Comparison of ENCODE assay signal across 18 cellular contexts in the genomic region with DNA sequence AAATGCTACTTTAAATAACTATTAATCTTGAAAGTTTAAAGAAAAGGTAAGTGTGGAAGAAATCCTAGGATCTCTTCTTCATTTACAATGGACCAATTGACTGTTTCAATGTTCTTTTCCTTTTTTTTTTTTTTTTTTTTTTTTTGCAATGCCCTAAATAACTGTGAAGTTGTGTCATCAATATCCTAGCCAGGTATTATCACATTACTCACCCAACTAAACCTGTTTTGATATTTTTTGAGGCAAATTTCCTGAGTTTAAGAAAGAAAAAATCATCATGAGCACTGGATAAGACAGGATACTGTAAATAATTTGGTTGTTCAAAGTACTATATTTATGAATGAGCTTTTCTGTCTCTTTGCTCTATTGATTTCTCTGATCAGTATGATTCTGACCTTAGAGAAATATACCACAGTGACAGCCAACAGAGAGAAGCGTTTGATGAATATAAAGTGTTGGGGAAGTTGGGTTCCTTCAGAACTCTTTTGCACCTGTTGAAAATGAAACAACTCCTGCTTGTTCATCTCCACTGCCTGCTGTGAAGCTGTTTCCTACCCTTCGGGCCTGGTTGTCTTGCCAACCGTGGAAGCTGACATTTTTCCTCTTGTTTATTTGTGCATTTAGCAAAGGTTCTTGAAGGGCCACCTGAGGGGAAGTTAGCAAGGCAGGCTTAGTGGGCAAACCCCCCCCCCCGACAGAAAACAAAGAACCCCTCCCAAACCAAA.
A peak's percentile ranks its signal among the peaks of the same experiment; 100 is the strongest.
DNase-seq lines count a peak whose midpoint lies in the region; ATAC-seq, FAIRE-seq and TF ChIP-seq lines count a peak whose summit lies in the region.
"Had no signal": no experiment of that assay in that cellular context is flagged by ENCODE, and none has a peak within 500 bp of the region (broad histone marks: within the 10 kb centered on the region; RNA-seq: fewer than 3 reads in every experiment).

No MANE protein-coding gene starts in this region.

- FAIRE-seq in endothelial cell of umbilical vein (lab: Jason Lieb, UNC) = no peak
- FAIRE-seq: GM12878 had no signal

- dilution Hi-C loops in endothelial cell of umbilical vein (cut with MboI; ENCODE audit: extremely low pct_ligation_motif_present, low sequenced_read_pairs) = no loop called here

- H3K9me3 ChIP-seq in endothelial cell of umbilical vein (replicated peaks; ENCODE audit: control insufficient read depth, insufficient read depth, low read length) = no peaks in the 10 kb centered on the region
- H3K9me3 ChIP-seq: transverse colon had no signal

- no peaks in the 10 kb centered on the region for H3K36me3 ChIP-seq in endothelial cell of umbilical vein (ENCODE audit: control insufficient read depth in 2 of 2, extremely low read depth in 1 of 2, insufficient read depth in 2 of 2, low read length in 2 of 2)
- H3K36me3 ChIP-seq: transverse colon had no signal

- CTCF ChIA-PET in endothelial cell of umbilical vein (lab: Charles Lee) = interaction anchor here (0.8 to 1.3 kb wide), 3 partner anchors 8 to 11 kb away, joined by 3 to 5 read pairs (median 4); no protein-coding TSS in a partner anchor

- H3K4me1 ChIP-seq in endothelial cell of umbilical vein (ENCODE audit: control insufficient read depth, extremely low read depth, insufficient read depth, low read length) = no peaks in the 10 kb centered on the region
- H3K4me1 ChIP-seq: transverse colon had no signal

- H3K27ac ChIP-seq in endothelial cell of umbilical vein (ENCODE audit: insufficient read depth, low read depth, low read length) = no peak overlapping the region
- H3K27ac ChIP-seq: transverse colon had no signal

- no TSS peak for BruUV-seq in endothelial cell of umbilical vein (replicated peaks; lab: Mats Ljungman, UMichigan)

- H3K9me1 ChIP-seq in endothelial cell of umbilical vein (replicated peaks; ENCODE audit: control insufficient read depth, extremely low read depth, insufficient read depth, low read length) = no peaks in the 10 kb centered on the region

- H3K27me3 ChIP-seq in endothelial cell of umbilical vein (ENCODE audit: control insufficient read depth in 2 of 2, insufficient read depth in 2 of 2, low read length in 2 of 2) = no peaks in the 10 kb centered on the region
- H3K27me3 ChIP-seq: transverse colon had no signal

- TF ChIP-seq POLR2A in endothelial cell of umbilical vein (IDR thresholded peaks at IDR 0.05; ENCODE audit: low read depth, low read length) (no peak), GM18505 (IDR thresholded peaks at IDR 0.05; ENCODE audit: borderline replicate concordance, extremely low read depth, insufficient read depth, insufficient read length) (no peak)

- H3K79me2 ChIP-seq in endothelial cell of umbilical vein (ENCODE audit: control insufficient read depth, insufficient read depth, low read length) = no peaks in the 10 kb centered on the region

- no peaks in the 10 kb centered on the region for H4K20me1 ChIP-seq in endothelial cell of umbilical vein (replicated peaks; ENCODE audit: control insufficient read depth, extremely low read depth, insufficient read depth, low read length)

- intact Hi-C loops in endothelial cell of umbilical vein (cut with micrococcal nuclease) (no loop called here), left ventricle myocardium superior (cut with micrococcal nuclease) (no loop called here)

- peak; percentile 68 for DNase-seq in NCI-H345 (lab: John Stamatoyannopoulos, UW)
- peak; percentile 39 for DNase-seq in endothelial cell of umbilical vein (ENCODE audit: low read depth, low spot score)
- peak; percentile 10 for DNase-seq in myocyte (ENCODE audit: low read depth)
- DNase-seq in left ventricle myocardium superior = no peak
- no peak for DNase-seq in KG1 (lab: John Stamatoyannopoulos, UW)
- DNase-seq: activated CD4-positive, alpha-beta T cell treated with anti-CD3 and anti-CD28 coated beads for 36 hours; activated effector memory CD4-positive, alpha-beta T cell treated with anti-CD3 and anti-CD28 coated beads, Interleukin-2, amount 50 U/mL, for 16 hours; AML-193; amniotic stem cell; Calu3; foreskin fibroblast; GDM1; stimulated activated CD4-positive, alpha-beta T cell treated with anti-CD3 and anti-CD28 coated beads, Interleukin-12 subunit alpha, Interleukin-12 subunit beta, amount 100 ng/mL, for 4 hours; transverse colon had no signal

- TF ChIP-seq CTCF in endothelial cell of umbilical vein (IDR thresholded peaks at IDR 0.05; ENCODE audit: extremely low read depth in 1 of 2, insufficient read depth in 1 of 2, low read depth in 1 of 2, low read length in 2 of 2) = no peak

- no peak overlapping the region for H3K4me2 ChIP-seq in endothelial cell of umbilical vein (ENCODE audit: insufficient read depth, low read length)

- ATAC-seq in HG02610 (IDR thresholded peaks at IDR 0.05; ENCODE audit: unreplicated experiment) (peak; percentile 69), GM18505 (IDR thresholded peaks at IDR 0.05; ENCODE audit: unreplicated experiment) (no peak), left ventricle myocardium superior (no peak)
- ATAC-seq: activated CD4-positive, alpha-beta T cell treated with anti-CD3 and anti-CD28 coated beads for 36 hours; GM12878; stimulated activated memory B cell treated with anti-CD40 and anti-IgM and Interleukin-4, amounts not matched to agents 10 μg/mL and 1 μg/mL and 100 μg/mL, for 72 hours had no signal

- H3K9ac ChIP-seq in endothelial cell of umbilical vein (replicated peaks; ENCODE audit: extremely low read depth, insufficient read depth, low read length) = no peak overlapping the region

- no peak overlapping the region for H3K4me3 ChIP-seq in endothelial cell of umbilical vein (replicated peaks in 1 of 3; ENCODE audit: insufficient read depth in 1 of 3, low read depth in 1 of 3, low read length in 3 of 3)
- H3K4me3 ChIP-seq: GM12878, transverse colon had no signal

- peak overlapping the region; percentile 35 for H2AFZ ChIP-seq in endothelial cell of umbilical vein (ENCODE audit: low read depth, low read length)

- POLR2A ChIA-PET in endothelial cell of umbilical vein (lab: Charles Lee) = no interaction called here

TF ChIP-seq in endothelial cell of umbilical vein, 7 proteins besides CTCF, POLR2A, EP300 and RAD21:
- no peak for TF ChIP-seq FOS (IDR thresholded peaks at IDR 0.05; ENCODE audit: borderline replicate concordance, insufficient read depth, low read length)
- TF ChIP-seq POLR2AphosphoS5 (IDR thresholded peaks at IDR 0.05; ENCODE audit: insufficient read depth, low read depth, low read length) = no peak
- no peak for TF ChIP-seq JUN (IDR thresholded peaks at IDR 0.05; ENCODE audit: borderline replicate concordance, insufficient read depth, insufficient read length, low read depth)
- no peak for TF ChIP-seq GATA2 (IDR thresholded peaks at IDR 0.05; ENCODE audit: insufficient read depth, insufficient read length, low read depth, low read length)
- TF ChIP-seq, protein P1, sequence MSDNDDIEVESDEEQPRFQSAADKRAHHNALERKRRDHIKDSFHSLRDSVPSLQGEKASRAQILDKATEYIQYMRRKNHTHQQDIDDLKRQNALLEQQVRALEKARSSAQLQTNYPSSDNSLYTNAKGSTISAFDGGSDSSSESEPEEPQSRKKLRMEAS (IDR thresholded peaks at IDR 0.05; ENCODE audit: insufficient read depth, insufficient read length) = no peak
- no peak for TF ChIP-seq MYC (IDR thresholded peaks at IDR 0.05; ENCODE audit: low read depth, low read length)
- TF ChIP-seq EZH2 (IDR thresholded peaks at IDR 0.05; ENCODE audit: borderline replicate concordance, low read depth, low read length, severe bottlenecking) = no peak

Comparison
In these comparisons a context has a peak if more than half of its experiments do, and no peak if none do; other contexts are left out.
1. DNase-seq: peak in NCI-H345 (single experiment), endothelial cell of umbilical vein (single experiment) and myocyte (single experiment); none in left ventricle myocardium superior (single experiment) and KG1 (single experiment).